Comparison of ENCODE assay signal across 7 cellular contexts in the genomic region with DNA sequence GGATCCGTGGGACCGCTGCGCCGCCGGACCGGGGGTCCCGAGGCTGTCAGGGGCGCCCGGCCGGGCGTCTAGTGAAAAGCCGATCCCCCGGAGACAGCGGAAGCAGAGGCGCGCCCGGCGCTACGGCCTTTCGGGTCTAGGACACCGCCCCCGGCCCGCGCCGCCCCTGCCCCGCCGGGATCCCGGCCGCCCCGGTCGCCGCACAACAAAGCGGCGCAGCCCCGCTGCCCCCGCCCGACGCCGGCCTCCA. TPM values are rescaled to one million over a fixed set of nuclear protein-coding genes. Genes with fewer than 3 reads are reported as not detected.
A peak's percentile ranks its signal among the peaks of the same experiment; 100 is the strongest.
DNase-seq lines count a peak whose midpoint lies in the region; ATAC-seq and TF ChIP-seq lines count a peak whose summit lies in the region.

No MANE protein-coding gene starts in this region.

- H3K4me3 ChIP-seq in astrocyte of the spinal cord (ENCODE audit: low read depth, low read length) (peak overlapping the region; percentile 65), thymus (ENCODE audit: low read length) (peak overlapping the region; percentile 74)

- H3K27me3 ChIP-seq in layer of hippocampus (ENCODE audit: control insufficient read depth, insufficient read depth, low read length) = no peaks in the 10 kb centered on the region
- peaks cover 23% of the 10 kb centered on the region for H3K27me3 ChIP-seq in thymus (ENCODE audit: control insufficient read depth, insufficient read depth)

- WGBS in thymus = 1% methylated on average over 39 of the region's 39 CpGs

- ATAC-seq in HG02870 (IDR thresholded peaks at IDR 0.05; ENCODE audit: unreplicated experiment) (peak; percentile 16), HG03439 (IDR thresholded peaks at IDR 0.05; ENCODE audit: unreplicated experiment) (no peak)

- H3K4me1 ChIP-seq in thymus (ENCODE audit: control insufficient read depth, insufficient read depth, low read length) = peaks cover 4% of the 10 kb centered on the region

- DNase-seq in astrocyte of the spinal cord (ENCODE audit: low read depth, low spot score) (no peak), NCI-H1105 treated with DMSO at 0.1 percent for 48 hours (lab: John Stamatoyannopoulos, UW) (no peak), putamen (ENCODE audit: low spot score) (no peak)

- TF ChIP-seq CTCF in astrocyte of the spinal cord (IDR thresholded peaks at IDR 0.05; ENCODE audit: low read depth, low read length) = no peak

- no peaks in the 10 kb centered on the region for H3K36me3 ChIP-seq in thymus (ENCODE audit: control insufficient read depth, insufficient read depth)

- H3K27ac ChIP-seq in layer of hippocampus (ENCODE audit: low read depth, low read length) (peak overlapping the region; percentile 96), thymus (ENCODE audit: low read depth) (peak overlapping the region; percentile 91)

- in situ Hi-C loops in astrocyte of the spinal cord (cut with HindIII; ENCODE audit: low sequenced_read_pairs) = no loop called here

- H3K9me3 ChIP-seq in thymus (ENCODE audit: control insufficient read depth) = no peaks in the 10 kb centered on the region

RNA-seq across cellular contexts. Expression of a gene that starts 0.6 kb away (rescaled TPM):
- polyA plus RNA-seq in thymus = 4.6 TPM
